Comparison of ENCODE assay signal across 26 cellular contexts in the genomic region with DNA sequence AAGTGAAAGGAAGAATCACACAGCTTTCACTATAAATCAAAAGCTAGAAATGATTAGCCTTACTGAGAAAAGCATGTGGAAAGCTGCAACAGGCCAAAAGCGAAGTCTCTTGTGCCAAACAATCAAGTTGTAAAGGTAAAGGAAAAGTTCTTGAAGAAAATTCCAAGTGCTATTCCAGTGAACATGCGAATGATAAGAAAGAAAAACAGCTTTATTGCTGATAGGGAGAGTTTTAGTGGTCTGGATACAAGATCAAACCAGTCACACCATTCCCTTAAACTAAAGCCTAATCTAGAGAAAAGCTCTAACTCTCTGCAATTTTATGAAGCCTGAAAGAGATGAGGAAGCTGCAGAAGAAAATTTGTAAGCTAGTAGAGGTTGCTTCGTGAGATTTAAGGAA.
"Had no signal": no experiment of that assay in that cellular context is flagged by ENCODE, and none has a peak within 500 bp of the region (broad histone marks: within the 10 kb centered on the region; RNA-seq: fewer than 3 reads in every experiment).

No MANE protein-coding gene starts in this region.

- ATAC-seq: activated CD4-positive, CD25-positive, alpha-beta regulatory T cell treated with anti-CD3 and anti-CD28 coated beads, Interleukin-2, amount 50 U/mL, for 24 hours; activated CD8-positive, alpha-beta T cell treated with anti-CD3 and anti-CD28 coated beads, Interleukin-2, amount 10 ng/mL, durations not matched to agents 7 days and 5 days; activated T-cell treated with anti-CD3 and anti-CD28 coated beads, Interleukin-2, amount 50 U/mL, for 4 hours; effector memory CD8-positive, alpha-beta T cell; left lung; SK-N-SH treated with all-trans-retinoic acid at 6 μM for 48 hours had no signal

- H3K36me3 Mint-ChIP-seq: naive B cell had no signal

- H3K4me3 Mint-ChIP-seq: activated CD4-positive, alpha-beta T cell treated with anti-CD3 and anti-CD28 coated beads, Interleukin-2, amount 10 ng/mL, durations not matched to agents 7 days and 5 days; activated CD8-positive, alpha-beta T cell treated with anti-CD3 and anti-CD28 coated beads, Interleukin-2, amount 10 ng/mL, durations not matched to agents 7 days and 5 days; activated T-cell treated with anti-CD3 and anti-CD28 coated beads, Interleukin-2, amount 50 U/mL, for 4 hours; effector memory CD8-positive, alpha-beta T cell; naive B cell had no signal

- H3K27me3 ChIP-seq: ascending aorta, breast epithelium, left lung, thyroid gland, uterus had no signal

- H3K4me3 ChIP-seq: ascending aorta, breast epithelium, left lung, thyroid gland, uterus had no signal

- H3K4me1 ChIP-seq: ascending aorta, breast epithelium, thyroid gland, uterus had no signal

- H3K27me3 Mint-ChIP-seq: activated CD4-positive, alpha-beta T cell treated with anti-CD3 and anti-CD28 coated beads, Interleukin-2, amount 10 ng/mL, durations not matched to agents 7 days and 5 days; effector memory CD8-positive, alpha-beta T cell had no signal

- H3K27ac ChIP-seq: ascending aorta, breast epithelium, left lung, parathyroid adenoma, thyroid gland, uterus had no signal

- H3K27ac Mint-ChIP-seq: activated CD4-positive, alpha-beta T cell treated with anti-CD3 and anti-CD28 coated beads, Interleukin-2, amount 10 ng/mL, durations not matched to agents 7 days and 5 days; activated CD8-positive, alpha-beta T cell treated with anti-CD3 and anti-CD28 coated beads, Interleukin-2, amount 10 ng/mL, durations not matched to agents 7 days and 5 days; naive B cell had no signal

- H3K9me3 ChIP-seq: ascending aorta, breast epithelium, left lung, thyroid gland, uterus had no signal

- H3K9me3 Mint-ChIP-seq: effector memory CD8-positive, alpha-beta T cell had no signal

- H3K36me3 ChIP-seq: ascending aorta, breast epithelium, left lung, thyroid gland, uterus had no signal

- DNase-seq: activated CD4-positive, alpha-beta T cell treated with anti-CD3 and anti-CD28 coated beads, Interleukin-2, amount 10 ng/mL, durations not matched to agents 7 days and 5 days; activated CD8-positive, alpha-beta T cell treated with anti-CD3 and anti-CD28 coated beads, Interleukin-2, amount 10 ng/mL, durations not matched to agents 7 days and 5 days; activated effector memory CD4-positive, alpha-beta T cell treated with Interleukin-2 at 50 U/mL for 16 hours; activated naive CD4-positive, alpha-beta T cell treated with anti-CD3 and anti-CD28 coated beads, Interleukin-2, amount 50 U/mL, for 16 hours; activated T-cell treated with anti-CD3 and anti-CD28 coated beads, Interleukin-2, amount 50 U/mL, for 4 hours; cerebellar nuclear complex; dermis blood vessel endothelial cell; effector memory CD8-positive, alpha-beta T cell; foreskin fibroblast; kidney; left lung; mammary epithelial cell; naive B cell; stimulated activated CD4-positive, alpha-beta T cell treated with anti-CD3 and anti-CD28 coated beads, Interleukin-12 subunit alpha, Interleukin-12 subunit beta, amount 100 ng/mL, for 4 hours; stimulated activated CD4-positive, alpha-beta T cell treated with anti-CD3 and anti-CD28 coated beads, Interleukin-1b, Interleukin-23, amount 100 ng/mL, for 48 hours; stimulated activated CD8-positive, alpha-beta memory T cell treated with anti-CD3 and anti-CD28 coated beads, Interleukin-4, amount 100 ng/mL, for 48 hours; stimulated activated naive CD4-positive, alpha-beta T cell; T-helper 1 cell; T1000; thyroid gland; uterus had no signal
